25 cellular contexts compared by ENCODE assay signal in genomic region chr1:38250356-38250755, GRCh38.
"Had no signal": no experiment of that assay in that cellular context is flagged by ENCODE, and none has a peak within 500 bp of the region (broad histone marks: within the 10 kb centered on the region; RNA-seq: fewer than 3 reads in every experiment).

No MANE protein-coding gene starts in this region.

- H3K36me3 ChIP-seq: gastrocnemius medialis, heart left ventricle, left lung, neutrophil, pancreas, right lobe of liver, stomach, thyroid gland, vagina had no signal

- ATAC-seq: esophagus mucosa; gastrocnemius medialis; heart left ventricle; left cardiac atrium; left lung; naive thymus-derived CD8-positive, alpha-beta T cell; pancreas; right lobe of liver; stimulated activated effector memory CD8-positive, alpha-beta T cell treated with anti-CD3 and anti-CD28 coated beads, Interleukin-12 subunit alpha, Interleukin-12 subunit beta, amount 100 ng/mL, for 72 hours had no signal

- H3K4me3 ChIP-seq: coronary artery, gastrocnemius medialis, heart left ventricle, hepatocyte, left lung, pancreas, right lobe of liver, smooth muscle cell, stomach, thyroid gland, vagina had no signal

- H3K27ac ChIP-seq: coronary artery, gastrocnemius medialis, heart left ventricle, hepatocyte, left lung, neutrophil, pancreas, right lobe of liver, stomach, thyroid gland, vagina had no signal

- DNase-seq: dermis blood vessel endothelial cell; effector CD4-positive, alpha-beta T cell; foreskin fibroblast; gastrocnemius medialis; heart left ventricle; kidney; left cardiac atrium; left lung; mesenchymal stem cell; naive thymus-derived CD8-positive, alpha-beta T cell; pancreas; right lobe of liver; stimulated activated CD4-positive, alpha-beta T cell treated with anti-CD3 and anti-CD28 coated beads, Interleukin-2, amount 100 ng/mL, for 24 hours; stimulated activated CD4-positive, alpha-beta T cell treated with anti-CD3 and anti-CD28 coated beads, Interleukin-4, amount 100 ng/mL, for 24 hours; stimulated activated naive CD4-positive, alpha-beta T cell treated with Interleukin-2 at 50 U/mL for 16 hours; stomach; thyroid gland; trophoblast cell had no signal

- H3K27me3 ChIP-seq: pancreas, right lobe of liver, thyroid gland, vagina had no signal
